ENCODE assay signal across 24 cellular contexts in the genomic region with DNA sequence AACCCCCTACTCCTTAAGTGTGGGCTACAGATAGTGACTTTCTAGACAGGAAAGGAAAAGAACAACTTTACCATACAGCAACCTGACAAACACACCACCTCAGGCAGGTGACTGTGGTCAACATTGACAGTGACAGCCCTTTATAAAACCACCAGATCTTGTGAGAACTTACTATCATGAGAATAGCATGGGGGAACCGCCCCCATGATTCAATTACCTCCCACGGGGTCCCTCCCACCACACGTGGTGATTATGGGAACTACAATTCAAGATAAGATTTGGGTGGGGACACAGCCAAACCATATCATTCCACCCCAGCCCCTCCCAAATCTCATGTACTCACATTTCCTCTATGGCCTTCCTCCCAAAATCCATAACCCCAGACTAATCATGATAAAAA. TPM values are rescaled to one million over a fixed set of nuclear protein-coding genes. Genes with fewer than 3 reads are reported as not detected.
"Had no signal": no experiment of that assay in that cellular context is flagged by ENCODE, and none has a peak within 500 bp of the region (broad histone marks: within the 10 kb centered on the region; RNA-seq: fewer than 3 reads in every experiment).

No MANE protein-coding gene starts in this region.

- H3K4me3 Mint-ChIP-seq: activated CD4-positive, alpha-beta T cell treated with anti-CD3 and anti-CD28 coated beads, Interleukin-2, amount 10 ng/mL, durations not matched to agents 7 days and 5 days; activated T-helper 1 cell treated with anti-CD3 and anti-CD28 coated beads, Interleukin-12 subunit alpha, Interleukin-12 subunit beta, Interleukin-2, Interleukin-4 antibody, amounts not matched to agents 30 ng/mL and 10 ng/mL and 1 ng/mL, durations not matched to agents 14 hours and 24 hours and 36 hours; nephron; T-helper 1 cell treated with Interleukin-12 subunit alpha and Interleukin-12 subunit beta and Interleukin-4 antibody, amounts not matched to agents 30 μg/mL and 1 μg/mL, for 36 hours had no signal

- H3K27ac Mint-ChIP-seq: activated CD4-positive, alpha-beta T cell treated with anti-CD3 and anti-CD28 coated beads, Interleukin-2, amount 10 ng/mL, durations not matched to agents 7 days and 5 days; activated T-helper 1 cell treated with anti-CD3 and anti-CD28 coated beads, Interleukin-12 subunit alpha, Interleukin-12 subunit beta, Interleukin-2, Interleukin-4 antibody, amounts not matched to agents 30 ng/mL and 10 ng/mL and 1 ng/mL, durations not matched to agents 14 hours and 24 hours and 36 hours; nephron; T-helper 1 cell treated with Interleukin-12 subunit alpha and Interleukin-12 subunit beta and Interleukin-4 antibody, amounts not matched to agents 30 μg/mL and 1 μg/mL, for 36 hours had no signal

- H3K4me1 Mint-ChIP-seq: nephron had no signal

- ATAC-seq: left ventricle myocardium superior had no signal

- H3K27me3 Mint-ChIP-seq: activated CD4-positive, alpha-beta T cell treated with anti-CD3 and anti-CD28 coated beads, Interleukin-2, amount 10 ng/mL, durations not matched to agents 7 days and 5 days had no signal

- DNase-seq: activated CD4-positive, alpha-beta T cell treated with anti-CD3 and anti-CD28 coated beads, Interleukin-2, amount 10 ng/mL, durations not matched to agents 7 days and 5 days; activated CD4-positive, CD25-positive, alpha-beta regulatory T cell; activated gamma-delta T cell treated with Interleukin-2 at 50 U/mL for 16 hours; aorta; brain microvascular endothelial cell; central memory CD4-positive, alpha-beta T cell; effector memory CD4-positive, alpha-beta T cell; glutamatergic neuron; hippocampal formation; left ventricle myocardium superior; mammary epithelial cell; midbrain; ovary; stomach had no signal

RNA-seq across cellular contexts. Expression of a gene that starts 16.3 kb away (rescaled TPM):
- total RNA-seq: activated CD4-positive, alpha-beta T cell treated with anti-CD3 and anti-CD28 coated beads, Interleukin-2, amount 10 ng/mL, durations not matched to agents 7 days and 5 days; activated T-helper 1 cell treated with anti-CD3 and anti-CD28 coated beads, Interleukin-12 subunit alpha, Interleukin-12 subunit beta, Interleukin-2, Interleukin-4 antibody, amounts not matched to agents 30 ng/mL and 10 ng/mL and 1 ng/mL, durations not matched to agents 14 hours and 24 hours and 36 hours; aorta; dermis microvascular lymphatic vessel endothelial cell; esophagus muscularis mucosa; frontal cortex; left ventricle myocardium superior; mammary epithelial cell; ovary; prostate gland; stomach; suprapubic skin; tibial nerve; urinary bladder had no signal
